In genomic region chr22:49660321-49660720, GRCh38 we compare ENCODE assay signal across 22 cellular contexts.
DNase-seq lines count a peak whose midpoint lies in the region; ATAC-seq, FAIRE-seq and TF ChIP-seq lines count a peak whose summit lies in the region.
"Had no signal": no experiment of that assay in that cellular context is flagged by ENCODE, and none has a peak within 500 bp of the region (broad histone marks: within the 10 kb centered on the region; RNA-seq: fewer than 3 reads in every experiment).

No MANE protein-coding gene starts in this region.

- no peaks in the 10 kb centered on the region for H4K20me1 ChIP-seq in GM23248 (ENCODE audit: insufficient read depth)

- no peaks in the 10 kb centered on the region for H3K9me2 ChIP-seq in GM23248 (ENCODE audit: insufficient read depth)

- H3K27me3 ChIP-seq in Caco-2 (replicated peaks; ENCODE audit: control insufficient read depth, insufficient read depth, low read length) (peaks cover 2% of the 10 kb centered on the region; the same call in 1 of the 2 replicates), GM23248 (replicated peaks; ENCODE audit: insufficient read depth) (no peaks in the 10 kb centered on the region; the same call in 1 of the 2 replicates)

- no TSS peak for BruUV-seq in Caco-2 (replicated peaks; lab: Mats Ljungman, UMichigan)

- no peak for TF ChIP-seq CTCF in kidney (IDR thresholded peaks at IDR 0.05; ENCODE audit: borderline replicate concordance, extremely low read depth, insufficient read depth)
- TF ChIP-seq CTCF in Caco-2 (IDR thresholded peaks at IDR 0.05; ENCODE audit: insufficient read depth in 1 of 2, low read depth in 1 of 2, low read length in 1 of 2, severe bottlenecking in 1 of 2, unreplicated experiment in 1 of 2), result no peak

- no peak overlapping the region for H3K27ac Mint-ChIP-seq in Caco-2 (ENCODE audit: unreplicated experiment)
- H3K27ac Mint-ChIP-seq: CD4-positive, alpha-beta memory T cell; GM23338 had no signal

- H3K9ac ChIP-seq in kidney (ENCODE audit: low read length in 2 of 2) (no peak overlapping the region), GM23248 (no peak overlapping the region)
- H3K9ac ChIP-seq: KMS-11 had no signal

- DNase-seq in stimulated activated CD4-positive, alpha-beta T cell treated with anti-CD3 and anti-CD28 coated beads, Interleukin-4, amount 100 ng/mL, for 24 hours, result peak; percentile 1
- no peak for DNase-seq in stimulated activated CD4-positive, alpha-beta T cell treated with anti-CD3 and anti-CD28 coated beads, Interleukin-12 subunit alpha, Interleukin-12 subunit beta, amount 100 ng/mL, for 4 hours
- peak; percentile 52 for DNase-seq in kidney
- DNase-seq in sciatic nerve (ENCODE audit: low spot score), result peak; percentile 38
- DNase-seq in Caco-2, result no peak
- DNase-seq in GM23248, result no peak
- DNase-seq: CD4-positive, alpha-beta memory T cell; DND-41; IMR-90; NCI-H1105; NCI-H2081; NCI-H2171; NCI-H345; NCI-H524; NCI-H774; NK-92 treated with Interleukin-12 subunit alpha and Interleukin-12 subunit beta, amount 100 ng/mL, for 24 hours had no signal

- no peaks in the 10 kb centered on the region for H3K4me1 ChIP-seq in kidney (ENCODE audit: control insufficient read depth in 1 of 2, insufficient read depth in 1 of 2, low read depth in 1 of 2, low read length in 2 of 2)
- no peaks in the 10 kb centered on the region for H3K4me1 ChIP-seq in Caco-2
- no peaks in the 10 kb centered on the region for H3K4me1 ChIP-seq in GM23248 (ENCODE audit: insufficient read depth)

- H3K27me3 Mint-ChIP-seq in Caco-2 (ENCODE audit: insufficient read depth, unreplicated experiment), result peaks cover 23% of the 10 kb centered on the region
- H3K27me3 Mint-ChIP-seq: CD4-positive, alpha-beta memory T cell had no signal

- no peak for FAIRE-seq in kidney (lab: Jason Lieb, UNC)
- FAIRE-seq: GM12878 had no signal

- no peaks in the 10 kb centered on the region for H3K36me3 Mint-ChIP-seq in Caco-2 (ENCODE audit: insufficient read depth, unreplicated experiment)

- no peaks in the 10 kb centered on the region for H3K4me1 Mint-ChIP-seq in Caco-2 (ENCODE audit: low read depth, unreplicated experiment)

- POLR2A ChIA-PET in Caco-2 (lab: Charles Lee), result no interaction called here

- no peaks in the 10 kb centered on the region for H3K79me2 ChIP-seq in GM23248 (ENCODE audit: insufficient read depth)

- no peak overlapping the region for H3K4me2 ChIP-seq in GM23248 (ENCODE audit: unreplicated experiment)
- H3K4me2 ChIP-seq: GM23338, KMS-11 had no signal

- intact Hi-C loops in kidney (cut with DNase I) (no loop called here), sciatic nerve (cut with DNase I) (no loop called here), Caco-2 (cut with micrococcal nuclease; ENCODE audit: unreplicated experiment) (no loop called here)

- no peak overlapping the region for H2AFZ ChIP-seq in GM23248
- H2AFZ ChIP-seq: GM23338 had no signal

- no peaks in the 10 kb centered on the region for H3K9me3 ChIP-seq in kidney (ENCODE audit: control insufficient read depth in 1 of 2, low read length in 2 of 2)
- H3K9me3 ChIP-seq in Caco-2, result no peaks in the 10 kb centered on the region
- no peaks in the 10 kb centered on the region for H3K9me3 ChIP-seq in GM23248 (ENCODE audit: low read depth)

- no peak for ATAC-seq in sciatic nerve
- no peak for ATAC-seq in GM19328 (IDR thresholded peaks at IDR 0.05; ENCODE audit: unreplicated experiment)
- ATAC-seq: GM12878, GM23338, HCT116, Panc1 had no signal

- 33 to 39% methylated on average over 16 of the region's 16 CpGs for WGBS in GM23248 (ENCODE audit: low coverage in 1 of 2, low lambda C conversion rate in 2 of 2, missing lambda C conversion rate in 2 of 2), 2 experiments

- no peaks in the 10 kb centered on the region for H3F3A ChIP-seq in GM23248 (ENCODE audit: insufficient read depth)

- H3K9me3 Mint-ChIP-seq in Caco-2 (ENCODE audit: unreplicated experiment), result no peaks in the 10 kb centered on the region
- H3K9me3 Mint-ChIP-seq: GM23338 had no signal

- H3K4me3 Mint-ChIP-seq in Caco-2 (ENCODE audit: unreplicated experiment), result no peak overlapping the region
- H3K4me3 Mint-ChIP-seq: CD4-positive, alpha-beta memory T cell; GM23338 had no signal

- no peak overlapping the region for H3K4me3 ChIP-seq in kidney (ENCODE audit: low read length in 2 of 2)
- H3K4me3 ChIP-seq in Caco-2 (ENCODE audit: low read depth, low read length), result no peak overlapping the region
- H3K4me3 ChIP-seq in GM23248, result no peak overlapping the region
- H3K4me3 ChIP-seq: GM12878, GM23338 had no signal

- H3K27ac ChIP-seq in kidney (ENCODE audit: low read depth in 2 of 2, low read length in 2 of 2), result no peak overlapping the region
- H3K27ac ChIP-seq in GM23248, result no peak overlapping the region
- H3K27ac ChIP-seq: KMS-11 had no signal

- CTCF ChIA-PET in Caco-2 (lab: Charles Lee), result no interaction called here

- H3K36me3 ChIP-seq in kidney (ENCODE audit: control insufficient read depth in 1 of 2, insufficient read depth in 2 of 2, low read length in 2 of 2), result no peaks in the 10 kb centered on the region
- no peaks in the 10 kb centered on the region for H3K36me3 ChIP-seq in Caco-2 (ENCODE audit: control insufficient read depth, insufficient read depth, low read length)
- no peaks in the 10 kb centered on the region for H3K36me3 ChIP-seq in GM23248 (ENCODE audit: low read depth)

- in situ Hi-C loops in GM23248 (cut with MboI), result no loop called here

Comparison
In these comparisons a context has a peak if more than half of its experiments do, and no peak if none do; other contexts are left out.
1. DNase-seq: peak in stimulated activated CD4-positive, alpha-beta T cell treated with anti-CD3 and anti-CD28 coated beads, Interleukin-4, amount 100 ng/mL, for 24 hours (single experiment), kidney (single experiment) and sciatic nerve (single experiment); none in stimulated activated CD4-positive, alpha-beta T cell treated with anti-CD3 and anti-CD28 coated beads, Interleukin-12 subunit alpha, Interleukin-12 subunit beta, amount 100 ng/mL, for 4 hours (single experiment), Caco-2 (0 of 2) and GM23248 (single experiment).